13 cellular contexts compared by ENCODE assay signal in genomic region chr12:57212701-57213067, GRCh38. TPM values are rescaled to one million over a fixed set of nuclear protein-coding genes. Genes with fewer than 3 reads are reported as not detected.
DNase-seq lines count a peak whose midpoint lies in the region; ATAC-seq lines count a peak whose summit lies in the region.
"Had no signal": no experiment of that assay in that cellular context is flagged by ENCODE, and none has a peak within 500 bp of the region (broad histone marks: within the 10 kb centered on the region; RNA-seq: fewer than 3 reads in every experiment).

No MANE protein-coding gene starts in this region.

- no peak overlapping the region for H3K4me3 ChIP-seq in BLaER1 treated with 17β-estradiol and CSF1 and Interleukin-3, amounts not matched to agents 10 nM and 100 nM
- no peak overlapping the region for H3K4me3 ChIP-seq in Karpas-422 (ENCODE audit: low read length)
- H3K4me3 ChIP-seq: mucosa of descending colon, smooth muscle cell had no signal

- ATAC-seq in HG02763 (IDR thresholded peaks at IDR 0.05; ENCODE audit: unreplicated experiment) (no peak), GM21723 (IDR thresholded peaks at IDR 0.05; ENCODE audit: unreplicated experiment) (no peak)

- H3K79me2 ChIP-seq in Karpas-422 (ENCODE audit: low read length), result no peaks in the 10 kb centered on the region

- H3K9me3 ChIP-seq in BLaER1 treated with 17β-estradiol and CSF1 and Interleukin-3, amounts not matched to agents 10 nM and 100 nM (replicated peaks in 1 of 11), result no peaks in the 10 kb centered on the region
- no peaks in the 10 kb centered on the region for H3K9me3 ChIP-seq in Karpas-422 (ENCODE audit: low read length)
- H3K9me3 ChIP-seq: mucosa of descending colon had no signal

- peaks cover 0 to 58% (median 0%) of the 10 kb centered on the region in 11 experiments; a peak in 10 of 22 replicates for H3K36me3 ChIP-seq in BLaER1 treated with 17β-estradiol and CSF1 and Interleukin-3, amounts not matched to agents 10 nM and 100 nM
- no peaks in the 10 kb centered on the region for H3K36me3 ChIP-seq in Karpas-422 (ENCODE audit: insufficient read depth, low read length)

- no peak for DNase-seq in Karpas-422
- no peak for DNase-seq in superior temporal gyrus (ENCODE audit: extremely low spot score)

- peaks cover 28 to 97% (median 46%) of the 10 kb centered on the region in 11 experiments for H4K20me1 ChIP-seq in BLaER1 treated with 17β-estradiol and CSF1 and Interleukin-3, amounts not matched to agents 10 nM and 100 nM
- H4K20me1 ChIP-seq in Karpas-422 (ENCODE audit: insufficient read depth, low read depth, low read length), result peaks cover 5% of the 10 kb centered on the region; the same call in 1 of the 2 replicates

- no peak overlapping the region for H3K27ac ChIP-seq in BLaER1 treated with 17β-estradiol and CSF1 and Interleukin-3, amounts not matched to agents 10 nM and 100 nM
- H3K27ac ChIP-seq in Karpas-422 (ENCODE audit: low read length) (no peak overlapping the region), cingulate gyrus (ENCODE audit: low read depth, low read length) (peak overlapping the region; percentile 34), temporal lobe (ENCODE audit: low read depth, low read length) (peak overlapping the region; percentile 20)

- H3K27me3 ChIP-seq in BLaER1 treated with 17β-estradiol and CSF1 and Interleukin-3, amounts not matched to agents 10 nM and 100 nM, result peaks cover 41 to 44% (median 43%) of the 10 kb centered on the region in 11 experiments
- H3K27me3 ChIP-seq in Karpas-422 (ENCODE audit: low read length), result no peaks in the 10 kb centered on the region; the same call in 1 of the 2 replicates

- no peak overlapping the region for H2AFZ ChIP-seq in Karpas-422 (ENCODE audit: low read length)

- H3K4me1 ChIP-seq in BLaER1 treated with 17β-estradiol and CSF1 and Interleukin-3, amounts not matched to agents 10 nM and 100 nM, result peaks cover 47 to 96% (median 88%) of the 10 kb centered on the region in 10 experiments
- peaks cover 55% of the 10 kb centered on the region for H3K4me1 ChIP-seq in Karpas-422 (ENCODE audit: low read length)

- H3K9ac ChIP-seq in BLaER1 treated with 17β-estradiol and CSF1 and Interleukin-3, amounts not matched to agents 10 nM and 100 nM, result peak overlapping the region in 4 of 11 experiments; percentile 2 to 40 (median 27); a peak in 1 of 22 replicates
- H3K9ac ChIP-seq in Karpas-422 (ENCODE audit: low read length), result no peak overlapping the region; the same call in 1 of the 2 replicates

- no peaks in the 10 kb centered on the region for H3K9me2 ChIP-seq in Karpas-422 (replicated peaks; ENCODE audit: insufficient read depth, low read length)

- H3K4me2 ChIP-seq in BLaER1 treated with 17β-estradiol and CSF1 and Interleukin-3, amounts not matched to agents 10 nM and 100 nM, result peak overlapping the region; percentile 24 to 89 (median 71); a peak in 21 of 22 replicates
- H3K4me2 ChIP-seq in Karpas-422 (ENCODE audit: low read depth, low read length, poor library complexity, severe bottlenecking), result peak overlapping the region; percentile 29
- H3K4me2 ChIP-seq: smooth muscle cell had no signal

RNA-seq across cellular contexts. Expression of gene NXPH4, which starts 3.9 kb away (rescaled TPM):
- total RNA-seq in Karpas-422 (2014; rRNA removed; shearing (Covaris generic); ENCODE audit: low replicate concordance), result 2.9 and 4.2 TPM in 2 replicates
- 1.7 TPM for total RNA-seq in temporal lobe
- total RNA-seq: CD4-positive, alpha-beta memory T cell; endothelial cell of umbilical vein; ureter had no signal

RNA-seq across cellular contexts. Expression of gene SHMT2, which starts 16.8 kb away (rescaled TPM):
- total RNA-seq in Karpas-422 (2014; rRNA removed; shearing (Covaris generic); ENCODE audit: low replicate concordance), result 399 and 449 TPM in 2 replicates
- total RNA-seq in temporal lobe, result 20.2 TPM

RNA-seq across cellular contexts. Expression of gene STAC3, which starts 38.3 kb away (rescaled TPM):
- 5.9 and 7.8 TPM in 2 replicates for total RNA-seq in Karpas-422 (2014; rRNA removed; shearing (Covaris generic); ENCODE audit: low replicate concordance)
- total RNA-seq in temporal lobe, result 0.25 TPM
- total RNA-seq: SK-MEL-5 had no signal

Comparison
In these comparisons a context has a peak if more than half of its experiments do, and no peak if none do; other contexts are left out.
1. H3K27ac ChIP-seq: peak in cingulate gyrus (single experiment) and temporal lobe (single experiment); none in BLaER1 treated with 17β-estradiol and CSF1 and Interleukin-3, amounts not matched to agents 10 nM and 100 nM (0 of 11) and Karpas-422 (single experiment).
2. RNA of gene SHMT2, which starts 16.8 kb away (total RNA-seq): 399 to 449 TPM in Karpas-422; 20.2 TPM in temporal lobe (single experiment); every median in the first group is over 10 times any median in the second.